10 cellular contexts compared by ENCODE assay signal in genomic region chr5:140882591-140882899, GRCh38. TPM values are rescaled to one million over a fixed set of nuclear protein-coding genes. Genes with fewer than 3 reads are reported as not detected.
A peak's percentile ranks its signal among the peaks of the same experiment; 100 is the strongest.
DNase-seq lines count a peak whose midpoint lies in the region; ATAC-seq and TF ChIP-seq lines count a peak whose summit lies in the region.
"Had no signal": no experiment of that assay in that cellular context is flagged by ENCODE, and none has a peak within 500 bp of the region (broad histone marks: within the 10 kb centered on the region; RNA-seq: fewer than 3 reads in every experiment).

No MANE protein-coding gene starts in this region.

- H3K27ac ChIP-seq in Panc1 (ENCODE audit: low read length) (no peak overlapping the region), testis (no peak overlapping the region)

- H3K36me3 Mint-ChIP-seq in effector memory CD8-positive, alpha-beta T cell (ENCODE audit: insufficient read depth): no peaks in the 10 kb centered on the region

- intact Hi-C loops in Panc1 (cut with micrococcal nuclease; ENCODE audit: unreplicated experiment): loop anchor here (1.0 kb wide), 1 partner anchor 158 kb away; no protein-coding TSS in a partner anchor
- intact Hi-C loops in testis (cut with DNase I; ENCODE audit: low total_unique reads): no loop called here

- POLR2A ChIA-PET in Panc1 (lab: Charles Lee): no interaction called here

- CTCF ChIA-PET in Panc1 (lab: Charles Lee): interaction anchor here (0.7 kb wide), 2 partner anchors 136 to 153 kb away, joined by 7 to 9 read pairs; no protein-coding TSS in a partner anchor

- H3K4me1 ChIP-seq in Panc1 (ENCODE audit: control insufficient read depth, insufficient read depth, low read length) (no peaks in the 10 kb centered on the region), testis (no peaks in the 10 kb centered on the region)

- in situ Hi-C loops in Panc1 (cut with HindIII; ENCODE audit: low pct_unique_long_range_greater_than_20kb, low sequenced_read_pairs): no loop called here

- no peak overlapping the region for H3K27ac Mint-ChIP-seq in effector memory CD8-positive, alpha-beta T cell

- H3K36me3 ChIP-seq in Panc1 (ENCODE audit: control insufficient read depth, insufficient read depth, low read length) (no peaks in the 10 kb centered on the region; the same call in 1 of the 2 replicates), testis (ENCODE audit: low read depth, missing control alignments) (no peaks in the 10 kb centered on the region)

- H3K27me3 Mint-ChIP-seq in effector memory CD8-positive, alpha-beta T cell: peaks cover 9 to 20% of the 10 kb centered on the region in 2 donors

- H3K9me3 Mint-ChIP-seq in effector memory CD8-positive, alpha-beta T cell: peaks cover 0 to 2% of the 10 kb centered on the region in 2 donors

- TF ChIP-seq POLR2A in testis (IDR thresholded peaks at IDR 0.05): no peak

- H3K4me3 Mint-ChIP-seq in effector memory CD8-positive, alpha-beta T cell: no peak overlapping the region

- 10% methylated on average over 9 to 12 of the region's 12 CpGs for WGBS in testis, 2 donors

- no peaks in the 10 kb centered on the region; the same call in 1 of the 2 replicates for H3K9me3 ChIP-seq in Panc1 (ENCODE audit: control insufficient read depth, insufficient read depth, low read depth, low read length)
- H3K9me3 ChIP-seq in testis: no peaks in the 10 kb centered on the region

- H3K4me1 Mint-ChIP-seq in effector memory CD8-positive, alpha-beta T cell (ENCODE audit: low read depth in 2 of 2): no peaks in the 10 kb centered on the region

- DNase-seq in NCI-H82 (lab: John Stamatoyannopoulos, UW) (peak; percentile 3), NCI-H82 treated with DMSO at 0.1 percent for 48 hours (lab: John Stamatoyannopoulos, UW; ENCODE audit: unreplicated experiment) (no peak), Panc1 (ENCODE audit: low read depth, low spot score) (no peak), iPS DF 4.7 (ENCODE audit: extremely low read depth, low spot score) (peak; percentile 41), testis (peak; percentile 74), DMS114 treated with DMSO at 0.1 percent for 48 hours (lab: John Stamatoyannopoulos, UW; ENCODE audit: unreplicated experiment) (no peak)
- DNase-seq in effector memory CD8-positive, alpha-beta T cell: no peak
- DNase-seq: activated CD8-positive, alpha-beta memory T cell treated with anti-CD3 and anti-CD28 coated beads, Interleukin-2, amount 50 U/mL, for 48 hours; KBM-7 had no signal

- H3K4me3 ChIP-seq in Panc1 (ENCODE audit: low read depth in 2 of 2, low read length in 2 of 2): peak overlapping the region; percentile 24 to 54
- peak overlapping the region; percentile 33 to 59 for H3K4me3 ChIP-seq in testis

- H3K27me3 ChIP-seq in Panc1 (ENCODE audit: control insufficient read depth, insufficient read depth, low read length) (no peaks in the 10 kb centered on the region), testis (no peaks in the 10 kb centered on the region)

- no TSS peak for BruUV-seq in Panc1 (replicated peaks; lab: Mats Ljungman, UMichigan)

- ATAC-seq in Panc1 (peak; percentile 82), GM18867 (IDR thresholded peaks at IDR 0.05; ENCODE audit: unreplicated experiment) (no peak)
- no peak for ATAC-seq in effector memory CD8-positive, alpha-beta T cell (replicated peaks)

- peak; percentile 70 for TF ChIP-seq CTCF in Panc1 (IDR thresholded peaks at IDR 0.05)
- TF ChIP-seq CTCF in testis (IDR thresholded peaks at IDR 0.05): peak; percentile 12 to 34 (median 28)

RNA-seq across cellular contexts. Expression of gene PCDHA13, which starts 0.6 kb away (rescaled TPM):
- total RNA-seq in Panc1 (2021; ENCODE audit: unreplicated experiment) (1.0 TPM), testis (1 to 10 TPM; 4.4 to 4.7 TPM)
- polyA plus RNA-seq in Panc1 (2012; ENCODE audit: insufficient read length): 0.79 TPM
- 1.8 TPM for polyA plus RNA-seq in testis (ENCODE audit: insufficient read depth, low read depth, low replicate concordance)

RNA-seq across cellular contexts. Expression of gene PCDHA12, which starts 7.4 kb away (rescaled TPM):
- total RNA-seq in Panc1 (2021; ENCODE audit: unreplicated experiment) (10.0 TPM), testis (1 to 10 TPM; 4.0 to 4.3 TPM)
- 14.3 TPM for polyA plus RNA-seq in Panc1 (2012; ENCODE audit: insufficient read length)
- 1.9 TPM for polyA plus RNA-seq in testis (ENCODE audit: insufficient read depth, low read depth, low replicate concordance)

RNA-seq across cellular contexts. Expression of gene PCDHA11, which starts 13.8 kb away (rescaled TPM):
- 0.08 TPM for total RNA-seq in Panc1 (2021; ENCODE audit: unreplicated experiment)
- 8.3 TPM for polyA plus RNA-seq in Panc1 (2012; ENCODE audit: insufficient read length)
- 1 to 10 TPM; 2.9 to 4.6 TPM for total RNA-seq in testis
- polyA plus RNA-seq in testis (ENCODE audit: insufficient read depth, low read depth, low replicate concordance): 2.7 TPM

RNA-seq across cellular contexts. Expression of gene PCDHA10, which starts 26.8 kb away (rescaled TPM):
- total RNA-seq in Panc1 (2021; ENCODE audit: unreplicated experiment): 0.33 TPM
- 0.81 TPM for polyA plus RNA-seq in Panc1 (2012; ENCODE audit: insufficient read length)
- 1 to 10 TPM; 3.3 to 4.4 TPM for total RNA-seq in testis
- polyA plus RNA-seq in testis (ENCODE audit: insufficient read depth, low read depth, low replicate concordance): 0.95 TPM

RNA-seq across cellular contexts. Expression of gene PCDHA9, which starts 34.4 kb away (rescaled TPM):
- total RNA-seq in Panc1 (2021; ENCODE audit: unreplicated experiment) (0.21 TPM), testis (1 to 10 TPM; 2.0 to 2.3 TPM)
- not detected for polyA plus RNA-seq in Panc1 (2012; ENCODE audit: insufficient read length)
- 1.1 TPM for polyA plus RNA-seq in testis (ENCODE audit: insufficient read depth, low read depth, low replicate concordance)

Comparison
In these comparisons a context has a peak if more than half of its experiments do, and no peak if none do; other contexts are left out.
1. DNase-seq: peak in NCI-H82 (single experiment), iPS DF 4.7 (single experiment) and testis (single experiment); none in NCI-H82 treated with DMSO at 0.1 percent for 48 hours (single experiment), Panc1 (single experiment), DMS114 treated with DMSO at 0.1 percent for 48 hours (single experiment) and effector memory CD8-positive, alpha-beta T cell (0 of 3).